Comparison of ENCODE assay signal across 10 cellular contexts in genomic region chr12:50059440-50060119, GRCh38. TPM values are rescaled to one million over a fixed set of nuclear protein-coding genes. Genes with fewer than 3 reads are reported as not detected.
DNase-seq lines count a peak whose midpoint lies in the region; ATAC-seq and TF ChIP-seq lines count a peak whose summit lies in the region.
"Had no signal": no experiment of that assay in that cellular context is flagged by ENCODE, and none has a peak within 500 bp of the region (broad histone marks: within the 10 kb centered on the region; RNA-seq: fewer than 3 reads in every experiment).

No MANE protein-coding gene starts in this region.

- H3K9me3 Mint-ChIP-seq in CD4-positive, CD25-positive, alpha-beta regulatory T cell, result no peaks in the 10 kb centered on the region

- peak overlapping the region in 3 of 4 donors; percentile 61 to 82 (median 67) for H3K4me3 Mint-ChIP-seq in CD4-positive, CD25-positive, alpha-beta regulatory T cell

- H3K4me1 Mint-ChIP-seq in CD4-positive, CD25-positive, alpha-beta regulatory T cell, result peaks cover 0 to 45% (median 26%) of the 10 kb centered on the region in 4 donors

- H3K27me3 ChIP-seq in CD4-positive, CD25-positive, alpha-beta regulatory T cell (ENCODE audit: control insufficient read depth, insufficient read depth, low read length), result peaks cover 8% of the 10 kb centered on the region
- no peaks in the 10 kb centered on the region for H3K27me3 ChIP-seq in thyroid gland

- intact Hi-C loops in thyroid gland (cut with DNase I), result loop anchor here (5.0 to 10.0 kb wide), 2 partner anchors 92 to 195 kb away; no protein-coding TSS in a partner anchor

- H3K4me1 ChIP-seq in CD4-positive, CD25-positive, alpha-beta regulatory T cell (ENCODE audit: control insufficient read depth, insufficient read depth, low read length, poor library complexity, severe bottlenecking), result peaks cover 31% of the 10 kb centered on the region
- peaks cover 6 to 21% of the 10 kb centered on the region in 2 donors for H3K4me1 ChIP-seq in thyroid gland

- no peaks in the 10 kb centered on the region for H3K36me3 Mint-ChIP-seq in CD4-positive, CD25-positive, alpha-beta regulatory T cell

- no peak for TF ChIP-seq POLR2A in thyroid gland (IDR thresholded peaks at IDR 0.05)

- DNase-seq in CD4-positive, CD25-positive, alpha-beta regulatory T cell, result peak; percentile 19 to 80 (median 20)
- peak; percentile 34 to 35 for DNase-seq in activated CD4-positive, alpha-beta T cell treated with anti-CD3 and anti-CD28 coated beads for 24 hours (ENCODE audit: low read depth in 2 of 2)
- DNase-seq in iris pigment epithelial cell (ENCODE audit: low read depth) (peak; percentile 37), HuH-7.5 (ENCODE audit: low spot score) (no peak), thyroid gland (no peak)
- DNase-seq: foreskin melanocyte, Karpas-422, T1000 had no signal

- 85 to 88% methylated on average over 9 to 12 of the region's 12 CpGs for WGBS in thyroid gland, 2 donors

- H3K27me3 Mint-ChIP-seq in CD4-positive, CD25-positive, alpha-beta regulatory T cell, result peaks cover 36% of the 10 kb centered on the region

- H3K27ac ChIP-seq in CD4-positive, CD25-positive, alpha-beta regulatory T cell (ENCODE audit: insufficient read depth, low read length, poor library complexity, severe bottlenecking), result no peak overlapping the region
- H3K27ac ChIP-seq in thyroid gland, result no peak overlapping the region
- H3K27ac ChIP-seq: BLaER1 had no signal

- no peak for TF ChIP-seq CTCF in thyroid gland (IDR thresholded peaks at IDR 0.05)

- no peaks in the 10 kb centered on the region for H3K9me3 ChIP-seq in CD4-positive, CD25-positive, alpha-beta regulatory T cell (ENCODE audit: control insufficient read depth in 2 of 2, low read length in 2 of 2)
- H3K9me3 ChIP-seq in thyroid gland, result no peaks in the 10 kb centered on the region
- H3K9me3 ChIP-seq: BLaER1 had no signal

- peak; percentile 69 to 72 for ATAC-seq in CD4-positive, CD25-positive, alpha-beta regulatory T cell (ENCODE audit: low read depth in 2 of 2)
- ATAC-seq in HG02870 (IDR thresholded peaks at IDR 0.05; ENCODE audit: unreplicated experiment), result no peak

- peak overlapping the region; percentile 21 to 90 (median 77) for H3K27ac Mint-ChIP-seq in CD4-positive, CD25-positive, alpha-beta regulatory T cell

- H3K36me3 ChIP-seq in CD4-positive, CD25-positive, alpha-beta regulatory T cell (ENCODE audit: control insufficient read depth, insufficient read depth, low read length), result no peaks in the 10 kb centered on the region
- H3K36me3 ChIP-seq in thyroid gland, result no peaks in the 10 kb centered on the region

- H3K4me3 ChIP-seq in CD4-positive, CD25-positive, alpha-beta regulatory T cell (ENCODE audit: low read depth, low read length), result no peak overlapping the region
- no peak overlapping the region for H3K4me3 ChIP-seq in thyroid gland (replicated peaks in 1 of 3)
- H3K4me3 ChIP-seq: BLaER1 had no signal

RNA-seq across cellular contexts. Expression of gene ASIC1, which starts 2.2 kb away (rescaled TPM):
- 2.1 TPM for total RNA-seq in CD4-positive, CD25-positive, alpha-beta regulatory T cell
- under 1 TPM in 3 of 4 donors, not detected in 1; 0.47 to 0.49 (median 0.49) TPM for polyA plus RNA-seq in CD4-positive, CD25-positive, alpha-beta regulatory T cell
- total RNA-seq in thyroid gland, result 1 to 10 TPM in 1 of 4 donors, under 1 TPM in 3; 0.13 to 1.9 (median 0.43) TPM

RNA-seq across cellular contexts. Expression of gene SMARCD1, which starts 25.6 kb away (rescaled TPM):
- 75.2 TPM for total RNA-seq in CD4-positive, CD25-positive, alpha-beta regulatory T cell
- 10 to 100 TPM; 12.0 to 22.3 (median 13.8) TPM for polyA plus RNA-seq in CD4-positive, CD25-positive, alpha-beta regulatory T cell
- total RNA-seq in thyroid gland, result 10 to 100 TPM; 67.2 to 92.9 (median 74.7) TPM

RNA-seq across cellular contexts. Expression of gene RACGAP1, which starts 34.3 kb away (rescaled TPM):
- total RNA-seq in CD4-positive, CD25-positive, alpha-beta regulatory T cell, result 17.2 TPM
- polyA plus RNA-seq in CD4-positive, CD25-positive, alpha-beta regulatory T cell, result 10 to 100 TPM; 17.1 to 22.9 (median 18.0) TPM
- 1 to 10 TPM; 4.0 to 7.2 (median 6.2) TPM for total RNA-seq in thyroid gland

RNA-seq across cellular contexts. Expression of gene GPD1, which starts 44.2 kb away (rescaled TPM):
- total RNA-seq in CD4-positive, CD25-positive, alpha-beta regulatory T cell, result not detected
- polyA plus RNA-seq in CD4-positive, CD25-positive, alpha-beta regulatory T cell, result under 1 TPM in 1 of 4 donors, not detected in 3; 0.06 TPM
- total RNA-seq in thyroid gland, result 10 to 100 TPM in 1 of 4 donors, 1 to 10 TPM in 3; 5.1 to 10.6 (median 7.1) TPM

RNA-seq across cellular contexts. Expression of gene COX14, which starts 52.5 kb away (rescaled TPM):
- total RNA-seq in CD4-positive, CD25-positive, alpha-beta regulatory T cell, result 46.4 TPM
- polyA plus RNA-seq in CD4-positive, CD25-positive, alpha-beta regulatory T cell, result 100 to 1,000 TPM; 256 to 297 (median 268) TPM
- total RNA-seq in thyroid gland, result 100 to 1,000 TPM in 2 of 4 donors, 10 to 100 TPM in 2; 40.6 to 135 (median 90.9) TPM

Comparison
In these comparisons a context has a peak if more than half of its experiments do, and no peak if none do; other contexts are left out.
1. DNase-seq: peak in CD4-positive, CD25-positive, alpha-beta regulatory T cell (3 of 3), activated CD4-positive, alpha-beta T cell treated with anti-CD3 and anti-CD28 coated beads for 24 hours (2 of 2) and iris pigment epithelial cell (single experiment); none in HuH-7.5 (single experiment) and thyroid gland (0 of 2).